Comparison of ENCODE assay signal across 12 cellular contexts in genomic region chr4:53346920-53347852, GRCh38. TPM values are rescaled to one million over a fixed set of nuclear protein-coding genes. Genes with fewer than 3 reads are reported as not detected.
DNase-seq lines count a peak whose midpoint lies in the region; ATAC-seq and TF ChIP-seq lines count a peak whose summit lies in the region.
"Had no signal": no experiment of that assay in that cellular context is flagged by ENCODE, and none has a peak within 500 bp of the region (broad histone marks: within the 10 kb centered on the region; RNA-seq: fewer than 3 reads in every experiment).

No MANE protein-coding gene starts in this region.

- TF ChIP-seq CTCF in SK-N-SH (IDR thresholded peaks at IDR 0.05), result peak; percentile 30
- peak; percentile 28 for TF ChIP-seq CTCF in osteoblast (IDR thresholded peaks at IDR 0.05; ENCODE audit: extremely low read depth, low read depth, low read length)
- no peak for TF ChIP-seq CTCF in body of pancreas (IDR thresholded peaks at IDR 0.05)

- no peaks in the 10 kb centered on the region for H3K27me3 Mint-ChIP-seq in CD8-positive, alpha-beta memory T cell

- no peaks in the 10 kb centered on the region for H3K27me3 ChIP-seq in SK-N-SH (ENCODE audit: insufficient read depth)
- no peaks in the 10 kb centered on the region for H3K27me3 ChIP-seq in osteoblast (ENCODE audit: insufficient read depth, low read length)
- no peaks in the 10 kb centered on the region for H3K27me3 ChIP-seq in CD8-positive, alpha-beta memory T cell (ENCODE audit: insufficient read depth, low read length, poor library complexity, severe bottlenecking)
- no peaks in the 10 kb centered on the region for H3K27me3 ChIP-seq in body of pancreas
- H3K27me3 ChIP-seq: left lung, stomach had no signal

- H3K4me1 Mint-ChIP-seq in CD8-positive, alpha-beta memory T cell, result peaks cover 8 to 31% (median 8%) of the 10 kb centered on the region in 3 donors

- H3K27ac Mint-ChIP-seq in CD8-positive, alpha-beta memory T cell, result peak overlapping the region in 4 of 8 donors; percentile 9 to 39 (median 25)

- intact Hi-C loops in body of pancreas (cut with DNase I), result no loop called here

- H3K4me3 ChIP-seq in SK-N-SH (ENCODE audit: low read depth in 2 of 2, low read length in 1 of 2) (peak overlapping the region in 1 of 2 experiments; percentile 16; a peak in 2 of 4 replicates), osteoblast (ENCODE audit: insufficient read depth, low read length) (no peak overlapping the region), body of pancreas (no peak overlapping the region)
- H3K4me3 ChIP-seq in CD8-positive, alpha-beta memory T cell (ENCODE audit: low read length), result no peak overlapping the region
- H3K4me3 ChIP-seq: left lung, stomach had no signal

- CTCF ChIA-PET in SK-N-SH (lab: Yijun Ruan, JAX), result no interaction called here
- CTCF ChIA-PET in CD8-positive, alpha-beta memory T cell (lab: Charles Lee), result no interaction called here

- peak; percentile 39 for ATAC-seq in esophagus mucosa
- ATAC-seq in GM19467 (IDR thresholded peaks at IDR 0.05; ENCODE audit: unreplicated experiment), result no peak
- no peak for ATAC-seq in body of pancreas
- ATAC-seq: HepG2, left lung had no signal

- peak overlapping the region; percentile 57; the same call in 1 of the 2 replicates for H2AFZ ChIP-seq in SK-N-SH (ENCODE audit: low read depth)
- peak overlapping the region; percentile 11 for H2AFZ ChIP-seq in osteoblast (ENCODE audit: low read length)

- DNase-seq in GM04503 (ENCODE audit: low read depth) (peak; percentile 52), SK-N-SH (peak; percentile 38), osteoblast (ENCODE audit: insufficient read length, low spot score, missing footprints) (peak; percentile 89), D341Med (ENCODE audit: low spot score) (no peak), body of pancreas (no peak)
- DNase-seq in CD8-positive, alpha-beta memory T cell, result no peak
- DNase-seq: left lung; stimulated activated CD4-positive, alpha-beta T cell treated with anti-CD3 and anti-CD28 coated beads, Interleukin-4, amount 100 ng/mL, for 1 hour; stomach had no signal

- POLR2A ChIA-PET in SK-N-SH (lab: Yijun Ruan, JAX), result no interaction called here
- POLR2A ChIA-PET in CD8-positive, alpha-beta memory T cell (lab: Charles Lee), result no interaction called here

- H3K79me2 ChIP-seq in SK-N-SH (ENCODE audit: insufficient read depth) (0 out of 2 replicates have a peak, but pooled peaks cover 3% of the 10 kb centered on the region), osteoblast (ENCODE audit: insufficient read depth, low read length) (peaks cover 32% of the 10 kb centered on the region)

- peaks cover 29 to 57% (median 33%) of the 10 kb centered on the region in 3 donors for H3K36me3 Mint-ChIP-seq in CD8-positive, alpha-beta memory T cell

- TF ChIP-seq EP300 in SK-N-SH (IDR thresholded peaks at IDR 0.05; ENCODE audit: borderline replicate concordance in 1 of 2, low read depth in 1 of 2, low read length in 1 of 2), result no peak

- no peak for TF ChIP-seq RAD21 in SK-N-SH (IDR thresholded peaks at IDR 0.05; ENCODE audit: low read length)

- peaks cover 20% of the 10 kb centered on the region for H3F3A ChIP-seq in SK-N-SH (replicated peaks; ENCODE audit: insufficient read depth)

- H3K27ac ChIP-seq in SK-N-SH (ENCODE audit: low read depth in 2 of 2, low read length in 1 of 2), result peak overlapping the region; percentile 44 to 69
- H3K27ac ChIP-seq in osteoblast (ENCODE audit: low read depth, low read length), result peak overlapping the region; percentile 29
- H3K27ac ChIP-seq in CD8-positive, alpha-beta memory T cell (ENCODE audit: low read depth, low read length), result no peak overlapping the region
- H3K27ac ChIP-seq in body of pancreas, result no peak overlapping the region
- H3K27ac ChIP-seq: left lung, stomach had no signal

- H3K4me3 Mint-ChIP-seq in CD8-positive, alpha-beta memory T cell, result no peak overlapping the region

- H3K9me3 ChIP-seq in SK-N-SH (no peaks in the 10 kb centered on the region), osteoblast (ENCODE audit: low read depth, low read length) (no peaks in the 10 kb centered on the region), body of pancreas (no peaks in the 10 kb centered on the region)
- H3K9me3 ChIP-seq in CD8-positive, alpha-beta memory T cell (ENCODE audit: low read length), result no peaks in the 10 kb centered on the region
- H3K9me3 ChIP-seq: left lung, stomach had no signal

- peaks cover 11% of the 10 kb centered on the region in 2 experiments for H3K36me3 ChIP-seq in SK-N-SH (replicated peaks in 1 of 2; ENCODE audit: control insufficient read depth in 1 of 2, insufficient read depth in 2 of 2, low read length in 1 of 2)
- peaks cover 16% of the 10 kb centered on the region for H3K36me3 ChIP-seq in osteoblast (ENCODE audit: insufficient read depth, low read length)
- no peaks in the 10 kb centered on the region for H3K36me3 ChIP-seq in CD8-positive, alpha-beta memory T cell (ENCODE audit: insufficient read depth, low read length)
- no peaks in the 10 kb centered on the region for H3K36me3 ChIP-seq in body of pancreas (replicated peaks in 1 of 2; ENCODE audit: insufficient read depth in 1 of 2, low read depth in 2 of 2)

- H3K9me3 Mint-ChIP-seq in CD8-positive, alpha-beta memory T cell, result peaks cover 0 to 8% (median 0%) of the 10 kb centered on the region in 5 donors

- WGBS in SK-N-SH (ENCODE audit: low lambda C conversion rate), result 3% methylated on average over 5 of the region's 5 CpGs
- WGBS in body of pancreas, 2 donors, result 62 to 77% methylated on average over 5 of the region's 5 CpGs

- H3K9me2 ChIP-seq in SK-N-SH, result no peaks in the 10 kb centered on the region

- no peaks in the 10 kb centered on the region for H4K20me1 ChIP-seq in SK-N-SH (ENCODE audit: insufficient read depth)
- no peaks in the 10 kb centered on the region for H4K20me1 ChIP-seq in osteoblast (ENCODE audit: insufficient read depth, low read length)

- no peak overlapping the region for H3K9ac ChIP-seq in SK-N-SH

- TF ChIP-seq POLR2A in body of pancreas (IDR thresholded peaks at IDR 0.05), result no peak

- peak overlapping the region; percentile 38 for H3K4me2 ChIP-seq in SK-N-SH
- peak overlapping the region; percentile 47 for H3K4me2 ChIP-seq in osteoblast (ENCODE audit: insufficient read depth, low read length)

- peaks cover 10 to 11% of the 10 kb centered on the region in 2 experiments; a peak in 3 of 4 replicates for H3K4me1 ChIP-seq in SK-N-SH (ENCODE audit: control insufficient read depth in 1 of 2, insufficient read depth in 2 of 2, low read depth in 1 of 2, low read length in 1 of 2)
- H3K4me1 ChIP-seq in osteoblast (ENCODE audit: insufficient read depth, low read length), result peaks cover 14% of the 10 kb centered on the region
- H3K4me1 ChIP-seq in CD8-positive, alpha-beta memory T cell (ENCODE audit: insufficient read depth, low read length), result no peaks in the 10 kb centered on the region
- no peaks in the 10 kb centered on the region for H3K4me1 ChIP-seq in body of pancreas
- H3K4me1 ChIP-seq: left lung had no signal

TF ChIP-seq in SK-N-SH, 30 proteins besides CTCF, POLR2A, EP300 and RAD21 (continues in another document):
- peak; percentile 27; the same call in 1 of the 2 replicates for TF ChIP-seq FOSL2 (IDR thresholded peaks at IDR 0.05; ENCODE audit: borderline replicate concordance, low read depth)
- no peak for TF ChIP-seq SIN3A (IDR thresholded peaks at IDR 0.05; ENCODE audit: borderline replicate concordance, low read depth, low read length)
- TF ChIP-seq MAX (IDR thresholded peaks at IDR 0.05; ENCODE audit: low read depth), result peak; percentile 45; the same call in 1 of the 2 replicates
- TF ChIP-seq NFIC (IDR thresholded peaks at IDR 0.05; ENCODE audit: borderline replicate concordance), result peak; percentile 26; the same call in 1 of the 2 replicates
- TF ChIP-seq TCF12 (IDR thresholded peaks at IDR 0.05), result peak; percentile 54; the same call in 1 of the 2 replicates
- TF ChIP-seq POLR2AphosphoS5 (IDR thresholded peaks at IDR 0.05; ENCODE audit: low read depth, low read length), result no peak
- no peak for TF ChIP-seq MEF2A (IDR thresholded peaks at IDR 0.05; ENCODE audit: borderline replicate concordance, low read depth)
- no peak for TF ChIP-seq EZH2phosphoT487 (IDR thresholded peaks at IDR 0.05; ENCODE audit: borderline replicate concordance, low read depth)

RNA-seq across cellular contexts. Expression of gene SCFD2, which starts 18.7 kb away (rescaled TPM):
- 14.1 and 16.0 TPM in 2 replicates for polyA plus RNA-seq in SK-N-SH (2012; rRNA removed)
- 7.7 and 11.6 TPM in 2 replicates for polyA plus RNA-seq in SK-N-SH (2012; cell fraction: cytosol; rRNA removed)
- 12.6 and 15.1 TPM in 2 replicates for polyA plus RNA-seq in SK-N-SH (2012; cell fraction: nucleus; rRNA removed)
- 16.5 TPM for total RNA-seq in esophagus mucosa
- 24.2 and 27.7 TPM in 2 replicates for total RNA-seq in osteoblast
- total RNA-seq in CD8-positive, alpha-beta memory T cell, result 10 to 100 TPM; 25.7 to 29.1 TPM
- 18.1 TPM for polyA plus RNA-seq in CD8-positive, alpha-beta memory T cell
- total RNA-seq in body of pancreas, result 10 to 100 TPM; 17.9 to 53.7 TPM

RNA-seq across cellular contexts. Expression of gene FIP1L1, which starts 30.3 kb away (rescaled TPM):
- 20.2 and 20.3 TPM in 2 replicates for polyA plus RNA-seq in SK-N-SH (2012; rRNA removed)
- polyA plus RNA-seq in SK-N-SH (2012; cell fraction: cytosol; rRNA removed), result 23.4 and 28.6 TPM in 2 replicates
- 31.3 and 38.8 TPM in 2 replicates for polyA plus RNA-seq in SK-N-SH (2012; cell fraction: nucleus; rRNA removed)
- total RNA-seq in esophagus mucosa, result 27.1 TPM
- 77.5 and 78.2 TPM in 2 replicates for total RNA-seq in osteoblast
- 10 to 100 TPM; 72.8 to 74.5 TPM for total RNA-seq in CD8-positive, alpha-beta memory T cell
- polyA plus RNA-seq in CD8-positive, alpha-beta memory T cell, result 65.2 TPM
- 10 to 100 TPM; 28.3 to 48.1 TPM for total RNA-seq in body of pancreas

Comparison
In these comparisons a context has a peak if more than half of its experiments do, and no peak if none do; other contexts are left out.
1. DNase-seq: peak in GM04503 (single experiment), SK-N-SH (single experiment) and osteoblast (single experiment); none in D341Med (single experiment), CD8-positive, alpha-beta memory T cell (0 of 5) and body of pancreas (0 of 4).
2. H3K27ac ChIP-seq: peak in SK-N-SH (2 of 2) and osteoblast (single experiment); none in CD8-positive, alpha-beta memory T cell (single experiment) and body of pancreas (0 of 4).
3. CTCF ChIP-seq: peak in SK-N-SH (single experiment) and osteoblast (single experiment); none in body of pancreas (0 of 7).